ENCODE assay signal across 1 cellular context in the genomic region with DNA sequence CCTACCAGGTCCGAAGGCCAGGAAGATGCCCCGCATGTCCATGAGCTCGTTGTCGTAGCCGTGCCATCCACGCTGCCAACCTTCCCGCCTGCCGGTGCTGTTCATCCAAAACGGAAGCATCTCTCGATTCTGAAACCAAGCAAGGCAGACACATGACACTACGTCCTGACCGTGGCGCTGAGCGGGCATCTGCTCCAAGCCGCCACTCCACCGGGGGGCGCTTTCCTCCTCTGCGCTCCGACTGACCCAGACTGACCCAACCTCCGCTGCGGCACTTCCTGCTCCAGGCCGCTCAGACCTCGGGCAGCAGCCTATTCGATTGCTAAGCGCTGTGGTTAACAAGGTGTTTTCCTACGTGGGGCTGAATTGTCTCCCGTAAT.
TF ChIP-seq lines count a peak whose summit lies in the region.

No MANE protein-coding gene starts in this region.

TF ChIP-seq in K562, 482 proteins besides CTCF, POLR2A, EP300 and RAD21 (continued from another document):
- TF ChIP-seq CREB1 (IDR thresholded peaks at IDR 0.05) (no peak), CREB1 (CRISPR knock-in tag; IDR thresholded peaks at IDR 0.05) (no peak), MYBL2 (IDR thresholded peaks at IDR 0.05; ENCODE audit: low read depth) (no peak), MYBL2 (CRISPR knock-in tag; IDR thresholded peaks at IDR 0.05; ENCODE audit: borderline replicate concordance) (no peak), HDAC3 (IDR thresholded peaks at IDR 0.05; ENCODE audit: borderline replicate concordance, partially characterized antibody) (no peak), SMARCC2 (IDR thresholded peaks at IDR 0.05; ENCODE audit: low read depth) (no peak), ZNF146 (CRISPR knock-in tag; IDR thresholded peaks at IDR 0.05; ENCODE audit: unreplicated experiment) (no peak), ERF (CRISPR knock-in tag; IDR thresholded peaks at IDR 0.05) (no peak), ZZZ3 (IDR thresholded peaks at IDR 0.05) (no peak), HOXB6 (CRISPR knock-in tag; IDR thresholded peaks at IDR 0.05; ENCODE audit: borderline replicate concordance) (no peak), TBL1XR1 (IDR thresholded peaks at IDR 0.05; ENCODE audit: low read length in 2 of 2) (no peak), HNRNPUL1 (IDR thresholded peaks at IDR 0.05; ENCODE audit: low read length) (no peak), NFE2L1 (tag; IDR thresholded peaks at IDR 0.05; ENCODE audit: borderline replicate concordance, low read depth) (no peak), SMAD1 (IDR thresholded peaks at IDR 0.05; ENCODE audit: low read depth, low read length, partially characterized antibody) (no peak), HDAC8 (tag; IDR thresholded peaks at IDR 0.05) (no peak)
- TF ChIP-seq, protein P1, sequence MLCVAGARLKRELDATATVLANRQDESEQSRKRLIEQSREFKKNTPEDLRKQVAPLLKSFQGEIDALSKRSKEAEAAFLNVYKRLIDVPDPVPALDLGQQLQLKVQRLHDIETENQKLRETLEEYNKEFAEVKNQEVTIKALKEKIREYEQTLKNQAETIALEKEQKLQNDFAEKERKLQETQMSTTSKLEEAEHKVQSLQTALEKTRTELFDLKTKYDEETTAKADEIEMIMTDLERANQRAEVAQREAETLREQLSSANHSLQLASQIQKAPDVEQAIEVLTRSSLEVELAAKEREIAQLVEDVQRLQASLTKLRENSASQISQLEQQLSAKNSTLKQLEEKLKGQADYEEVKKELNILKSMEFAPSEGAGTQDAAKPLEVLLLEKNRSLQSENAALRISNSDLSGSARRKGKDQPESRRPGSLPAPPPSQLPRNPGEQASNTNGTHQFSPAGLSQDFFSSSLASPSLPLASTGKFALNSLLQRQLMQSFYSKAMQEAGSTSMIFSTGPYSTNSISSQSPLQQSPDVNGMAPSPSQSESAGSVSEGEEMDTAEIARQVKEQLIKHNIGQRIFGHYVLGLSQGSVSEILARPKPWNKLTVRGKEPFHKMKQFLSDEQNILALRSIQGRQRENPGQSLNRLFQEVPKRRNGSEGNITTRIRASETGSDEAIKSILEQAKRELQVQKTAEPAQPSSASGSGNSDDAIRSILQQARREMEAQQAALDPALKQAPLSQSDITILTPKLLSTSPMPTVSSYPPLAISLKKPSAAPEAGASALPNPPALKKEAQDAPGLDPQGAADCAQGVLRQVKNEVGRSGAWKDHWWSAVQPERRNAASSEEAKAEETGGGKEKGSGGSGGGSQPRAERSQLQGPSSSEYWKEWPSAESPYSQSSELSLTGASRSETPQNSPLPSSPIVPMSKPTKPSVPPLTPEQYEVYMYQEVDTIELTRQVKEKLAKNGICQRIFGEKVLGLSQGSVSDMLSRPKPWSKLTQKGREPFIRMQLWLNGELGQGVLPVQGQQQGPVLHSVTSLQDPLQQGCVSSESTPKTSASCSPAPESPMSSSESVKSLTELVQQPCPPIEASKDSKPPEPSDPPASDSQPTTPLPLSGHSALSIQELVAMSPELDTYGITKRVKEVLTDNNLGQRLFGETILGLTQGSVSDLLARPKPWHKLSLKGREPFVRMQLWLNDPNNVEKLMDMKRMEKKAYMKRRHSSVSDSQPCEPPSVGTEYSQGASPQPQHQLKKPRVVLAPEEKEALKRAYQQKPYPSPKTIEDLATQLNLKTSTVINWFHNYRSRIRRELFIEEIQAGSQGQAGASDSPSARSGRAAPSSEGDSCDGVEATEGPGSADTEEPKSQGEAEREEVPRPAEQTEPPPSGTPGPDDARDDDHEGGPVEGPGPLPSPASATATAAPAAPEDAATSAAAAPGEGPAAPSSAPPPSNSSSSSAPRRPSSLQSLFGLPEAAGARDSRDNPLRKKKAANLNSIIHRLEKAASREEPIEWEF (CRISPR knock-in tag; IDR thresholded peaks at IDR 0.05) = no peak
- TF ChIP-seq, protein P2, sequence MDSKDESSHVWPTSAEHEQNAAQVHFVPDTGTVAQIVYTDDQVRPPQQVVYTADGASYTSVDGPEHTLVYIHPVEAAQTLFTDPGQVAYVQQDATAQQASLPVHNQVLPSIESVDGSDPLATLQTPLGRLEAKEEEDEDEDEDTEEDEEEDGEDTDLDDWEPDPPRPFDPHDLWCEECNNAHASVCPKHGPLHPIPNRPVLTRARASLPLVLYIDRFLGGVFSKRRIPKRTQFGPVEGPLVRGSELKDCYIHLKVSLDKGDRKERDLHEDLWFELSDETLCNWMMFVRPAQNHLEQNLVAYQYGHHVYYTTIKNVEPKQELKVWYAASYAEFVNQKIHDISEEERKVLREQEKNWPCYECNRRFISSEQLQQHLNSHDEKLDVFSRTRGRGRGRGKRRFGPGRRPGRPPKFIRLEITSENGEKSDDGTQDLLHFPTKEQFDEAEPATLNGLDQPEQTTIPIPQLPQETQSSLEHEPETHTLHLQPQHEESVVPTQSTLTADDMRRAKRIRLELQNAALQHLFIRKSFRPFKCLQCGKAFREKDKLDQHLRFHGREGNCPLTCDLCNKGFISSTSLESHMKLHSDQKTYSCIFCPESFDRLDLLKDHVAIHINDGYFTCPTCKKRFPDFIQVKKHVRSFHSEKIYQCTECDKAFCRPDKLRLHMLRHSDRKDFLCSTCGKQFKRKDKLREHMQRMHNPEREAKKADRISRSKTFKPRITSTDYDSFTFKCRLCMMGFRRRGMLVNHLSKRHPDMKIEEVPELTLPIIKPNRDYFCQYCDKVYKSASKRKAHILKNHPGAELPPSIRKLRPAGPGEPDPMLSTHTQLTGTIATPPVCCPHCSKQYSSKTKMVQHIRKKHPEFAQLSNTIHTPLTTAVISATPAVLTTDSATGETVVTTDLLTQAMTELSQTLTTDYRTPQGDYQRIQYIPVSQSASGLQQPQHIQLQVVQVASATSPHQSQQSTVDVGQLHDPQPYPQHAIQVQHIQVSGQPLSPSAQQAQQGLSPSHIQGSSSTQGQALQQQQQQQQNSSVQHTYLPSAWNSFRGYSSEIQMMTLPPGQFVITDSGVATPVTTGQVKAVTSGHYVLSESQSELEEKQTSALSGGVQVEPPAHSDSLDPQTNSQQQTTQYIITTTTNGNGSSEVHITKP (IDR thresholded peaks at IDR 0.05; ENCODE audit: partially characterized antibody) = no peak
- TF ChIP-seq, protein P3, sequence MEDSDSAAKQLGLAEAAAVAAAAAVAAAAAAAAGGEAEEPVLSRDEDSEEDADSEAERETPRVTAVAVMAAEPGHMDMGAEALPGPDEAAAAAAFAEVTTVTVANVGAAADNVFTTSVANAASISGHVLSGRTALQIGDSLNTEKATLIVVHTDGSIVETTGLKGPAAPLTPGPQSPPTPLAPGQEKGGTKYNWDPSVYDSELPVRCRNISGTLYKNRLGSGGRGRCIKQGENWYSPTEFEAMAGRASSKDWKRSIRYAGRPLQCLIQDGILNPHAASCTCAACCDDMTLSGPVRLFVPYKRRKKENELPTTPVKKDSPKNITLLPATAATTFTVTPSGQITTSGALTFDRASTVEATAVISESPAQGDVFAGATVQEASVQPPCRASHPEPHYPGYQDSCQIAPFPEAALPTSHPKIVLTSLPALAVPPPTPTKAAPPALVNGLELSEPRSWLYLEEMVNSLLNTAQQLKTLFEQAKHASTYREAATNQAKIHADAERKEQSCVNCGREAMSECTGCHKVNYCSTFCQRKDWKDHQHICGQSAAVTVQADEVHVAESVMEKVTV (CRISPR knock-in tag; IDR thresholded peaks at IDR 0.05) = no peak
